ENCODE assay signal across 8 cellular contexts in the genomic region with DNA sequence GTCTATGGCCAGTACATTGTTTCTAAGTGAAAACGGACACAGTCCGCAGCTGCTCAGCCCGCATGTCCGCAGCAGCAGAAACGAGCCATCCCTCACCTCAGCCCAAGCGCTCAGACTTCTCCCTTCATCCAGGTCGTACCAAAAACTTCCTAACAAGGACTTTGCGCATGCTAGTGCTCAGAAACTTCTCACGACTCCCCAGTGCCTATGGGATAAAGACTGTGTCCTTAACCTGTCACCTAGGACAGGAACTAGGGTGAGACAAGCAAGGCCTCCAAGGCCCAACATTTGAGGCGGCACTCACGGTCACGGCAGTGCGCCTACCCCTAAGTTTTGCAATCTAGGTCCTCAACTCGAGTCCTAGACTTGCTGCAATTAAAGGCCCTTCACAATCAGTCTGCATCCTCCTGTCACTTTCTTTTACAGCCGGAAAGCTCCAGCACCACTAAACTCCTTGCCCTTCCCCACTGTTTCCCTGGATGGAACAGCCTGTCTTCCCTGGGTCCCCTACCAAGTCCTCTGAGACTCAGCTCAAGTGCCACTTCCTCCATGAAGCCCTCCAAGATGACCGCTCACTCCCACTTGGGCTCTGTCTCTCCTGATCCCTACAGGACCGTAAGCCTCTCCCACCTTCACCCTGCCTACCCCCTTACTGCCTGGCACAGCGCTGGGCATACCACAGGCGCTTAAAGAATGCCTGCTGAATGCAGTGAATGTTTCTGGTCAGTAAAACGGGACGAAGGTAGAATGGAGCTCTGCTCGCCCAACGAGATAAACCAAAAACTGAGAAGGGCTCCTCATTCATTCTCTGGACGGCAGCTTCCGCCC. TPM values are rescaled to one million over a fixed set of nuclear protein-coding genes. Genes with fewer than 3 reads are reported as not detected.
DNase-seq lines count a peak whose midpoint lies in the region; ATAC-seq and TF ChIP-seq lines count a peak whose summit lies in the region.

No MANE protein-coding gene starts in this region.

- no peaks in the 10 kb centered on the region for H3K27me3 ChIP-seq in Peyer's patch

- no peaks in the 10 kb centered on the region for H3K9me3 Mint-ChIP-seq in activated CD8-positive, alpha-beta memory T cell treated with anti-CD3 and anti-CD28 coated beads, Interleukin-2, amount 10 ng/mL, durations not matched to agents 7 days and 5 days (ENCODE audit: low read depth)
- H3K9me3 Mint-ChIP-seq in endothelial cell (ENCODE audit: unreplicated experiment) (no peaks in the 10 kb centered on the region), nephron (no peaks in the 10 kb centered on the region)

- H3K36me3 Mint-ChIP-seq in activated CD8-positive, alpha-beta memory T cell treated with anti-CD3 and anti-CD28 coated beads, Interleukin-2, amount 10 ng/mL, durations not matched to agents 7 days and 5 days = peaks cover 18% of the 10 kb centered on the region
- no peaks in the 10 kb centered on the region for H3K36me3 Mint-ChIP-seq in endothelial cell (ENCODE audit: low read depth, unreplicated experiment)
- H3K36me3 Mint-ChIP-seq in nephron (ENCODE audit: low read depth) = peaks cover 5% of the 10 kb centered on the region

- TF ChIP-seq POLR2A in Peyer's patch (IDR thresholded peaks at IDR 0.05) = no peak

- no peaks in the 10 kb centered on the region for H3K36me3 ChIP-seq in Peyer's patch

- peak overlapping the region; percentile 93 for H3K4me3 Mint-ChIP-seq in activated CD8-positive, alpha-beta memory T cell treated with anti-CD3 and anti-CD28 coated beads, Interleukin-2, amount 10 ng/mL, durations not matched to agents 7 days and 5 days
- H3K4me3 Mint-ChIP-seq in endothelial cell (ENCODE audit: unreplicated experiment) (peak overlapping the region; percentile 88), nephron (peak overlapping the region; percentile 90 to 91 (median 91))

- peaks cover 0 to 33% (median 9%) of the 10 kb centered on the region in 4 donors for H3K4me1 ChIP-seq in Peyer's patch

- CTCF ChIA-PET in activated CD8-positive, alpha-beta memory T cell treated with anti-CD3 and anti-CD28 coated beads, Interleukin-2, amount 10 ng/mL, durations not matched to agents 7 days and 5 days (lab: Charles Lee) = interaction anchor here (0.5 to 4.8 kb wide), 4 partner anchors 8 to 78 kb away, joined by 3 to 18 read pairs (median 8); no protein-coding TSS in a partner anchor

- peak overlapping the region in 3 of 4 donors; percentile 84 to 91 (median 91) for H3K27ac ChIP-seq in Peyer's patch

- H3K9me3 ChIP-seq in Peyer's patch = no peaks in the 10 kb centered on the region

- no peak for ATAC-seq in activated CD8-positive, alpha-beta memory T cell treated with anti-CD3 and anti-CD28 coated beads, Interleukin-2, amount 10 ng/mL, durations not matched to agents 7 days and 5 days

- H3K4me3 ChIP-seq in Peyer's patch = peak overlapping the region; percentile 82 to 98 (median 88)

- H3K4me1 Mint-ChIP-seq in activated CD8-positive, alpha-beta memory T cell treated with anti-CD3 and anti-CD28 coated beads, Interleukin-2, amount 10 ng/mL, durations not matched to agents 7 days and 5 days = peaks cover 44% of the 10 kb centered on the region
- H3K4me1 Mint-ChIP-seq in endothelial cell (ENCODE audit: unreplicated experiment) = peaks cover 19% of the 10 kb centered on the region
- H3K4me1 Mint-ChIP-seq in nephron = peaks cover 41% of the 10 kb centered on the region

- in situ Hi-C loops in G401 (cut with HindIII; ENCODE audit: low sequenced_read_pairs) = no loop called here

- H3K27me3 Mint-ChIP-seq in activated CD8-positive, alpha-beta memory T cell treated with anti-CD3 and anti-CD28 coated beads, Interleukin-2, amount 10 ng/mL, durations not matched to agents 7 days and 5 days = peaks cover 5% of the 10 kb centered on the region
- H3K27me3 Mint-ChIP-seq in endothelial cell (ENCODE audit: unreplicated experiment) (peaks cover 19% of the 10 kb centered on the region), nephron (ENCODE audit: low read depth) (no peaks in the 10 kb centered on the region)

- H3K27ac Mint-ChIP-seq in activated CD8-positive, alpha-beta memory T cell treated with anti-CD3 and anti-CD28 coated beads, Interleukin-2, amount 10 ng/mL, durations not matched to agents 7 days and 5 days = peak overlapping the region; percentile 79
- H3K27ac Mint-ChIP-seq in endothelial cell (ENCODE audit: unreplicated experiment) (no peak overlapping the region), nephron (peak overlapping the region; percentile 1 to 58 (median 30))

- DNase-seq in activated CD8-positive, alpha-beta memory T cell treated with anti-CD3 and anti-CD28 coated beads, Interleukin-2, amount 10 ng/mL, durations not matched to agents 7 days and 5 days = no peak
- DNase-seq in activated CD8-positive, alpha-beta memory T cell treated with anti-CD3 and anti-CD28 coated beads for 24 hours = no peak
- DNase-seq in Peyer's patch = peak in 1 of 3 donors; percentile 44
- DNase-seq in endothelial cell (ENCODE audit: low spot score) = no peak
- DNase-seq in medulla oblongata (ENCODE audit: extremely low spot score) = no peak
- no peak for DNase-seq in G401 (ENCODE audit: low spot score)
- DNase-seq in midbrain (lab: John Stamatoyannopoulos, UW) = no peak

- no peak for TF ChIP-seq CTCF in Peyer's patch (IDR thresholded peaks at IDR 0.05)
- no peak for TF ChIP-seq CTCF in endothelial cell (IDR thresholded peaks at IDR 0.05; ENCODE audit: unreplicated experiment)
- no peak for TF ChIP-seq CTCF in nephron (IDR thresholded peaks at IDR 0.05; ENCODE audit: unreplicated experiment in 3 of 3)

RNA-seq across cellular contexts. Expression of a gene that starts 1.2 kb away (rescaled TPM):
- 10 to 100 TPM; 60.2 to 64.6 TPM for total RNA-seq in activated CD8-positive, alpha-beta memory T cell treated with anti-CD3 and anti-CD28 coated beads, Interleukin-2, amount 10 ng/mL, durations not matched to agents 7 days and 5 days
- total RNA-seq in Peyer's patch (10 to 100 TPM; 19.0 to 38.0 (median 23.0) TPM), endothelial cell (ENCODE audit: unreplicated experiment) (42.1 TPM)
- total RNA-seq in G401 (2014; rRNA removed; shearing (Covaris generic)) = 36.4 and 43.4 TPM in 2 replicates

RNA-seq across cellular contexts. Expression of a gene that starts 23.2 kb away (rescaled TPM):
- 10 to 100 TPM; 11.1 to 13.1 TPM for total RNA-seq in activated CD8-positive, alpha-beta memory T cell treated with anti-CD3 and anti-CD28 coated beads, Interleukin-2, amount 10 ng/mL, durations not matched to agents 7 days and 5 days
- 100 to 1,000 TPM in 3 of 4 donors, 10 to 100 TPM in 1; 57.8 to 153 (median 126) TPM for total RNA-seq in Peyer's patch
- 11.0 TPM for total RNA-seq in endothelial cell (ENCODE audit: unreplicated experiment)
- total RNA-seq in G401 (2014; rRNA removed; shearing (Covaris generic)) = 1.1 and 2.4 TPM in 2 replicates

RNA-seq across cellular contexts. Expression of a gene that starts 49.2 kb away (rescaled TPM):
- total RNA-seq in activated CD8-positive, alpha-beta memory T cell treated with anti-CD3 and anti-CD28 coated beads, Interleukin-2, amount 10 ng/mL, durations not matched to agents 7 days and 5 days = 10 to 100 TPM; 48.3 to 50.1 TPM
- total RNA-seq in Peyer's patch = 10 to 100 TPM; 28.1 to 48.2 (median 43.0) TPM
- 47.8 TPM for total RNA-seq in endothelial cell (ENCODE audit: unreplicated experiment)
- 39.0 and 51.5 TPM in 2 replicates for total RNA-seq in G401 (2014; rRNA removed; shearing (Covaris generic))
